ENCODE assay signal across 1 cellular context in genomic region chr3:97996988-97997387, GRCh38.
TF ChIP-seq lines count a peak whose summit lies in the region.

No MANE protein-coding gene starts in this region.

TF ChIP-seq in GM12878, 131 proteins besides CTCF, POLR2A, EP300 and RAD21 (continued from another document):
- no peak for TF ChIP-seq HSF1 (IDR thresholded peaks at IDR 0.05; ENCODE audit: low read depth, low read length)
- TF ChIP-seq TCF12 (IDR thresholded peaks at IDR 0.05; ENCODE audit: low read depth, low read length), result no peak
- TF ChIP-seq NRF1 (conservative IDR thresholded peaks at IDR 0.05; ENCODE audit: low read depth, low read length), result no peak
- TF ChIP-seq SIX5 (IDR thresholded peaks at IDR 0.05; ENCODE audit: low read depth, low read length, severe bottlenecking), result no peak
- TF ChIP-seq RUNX3 (IDR thresholded peaks at IDR 0.05; ENCODE audit: low read length), result no peak
- TF ChIP-seq SUZ12 (IDR thresholded peaks at IDR 0.05; ENCODE audit: unreplicated experiment), result no peak
- TF ChIP-seq MAX (IDR thresholded peaks at IDR 0.05; ENCODE audit: low read depth, low read length), result no peak
- TF ChIP-seq ZBED1 (IDR thresholded peaks at IDR 0.05; ENCODE audit: borderline replicate concordance), result no peak
- TF ChIP-seq KAT2A (conservative IDR thresholded peaks at IDR 0.05; ENCODE audit: control insufficient read depth, low read depth, low read length), result no peak
- TF ChIP-seq, protein P1, sequence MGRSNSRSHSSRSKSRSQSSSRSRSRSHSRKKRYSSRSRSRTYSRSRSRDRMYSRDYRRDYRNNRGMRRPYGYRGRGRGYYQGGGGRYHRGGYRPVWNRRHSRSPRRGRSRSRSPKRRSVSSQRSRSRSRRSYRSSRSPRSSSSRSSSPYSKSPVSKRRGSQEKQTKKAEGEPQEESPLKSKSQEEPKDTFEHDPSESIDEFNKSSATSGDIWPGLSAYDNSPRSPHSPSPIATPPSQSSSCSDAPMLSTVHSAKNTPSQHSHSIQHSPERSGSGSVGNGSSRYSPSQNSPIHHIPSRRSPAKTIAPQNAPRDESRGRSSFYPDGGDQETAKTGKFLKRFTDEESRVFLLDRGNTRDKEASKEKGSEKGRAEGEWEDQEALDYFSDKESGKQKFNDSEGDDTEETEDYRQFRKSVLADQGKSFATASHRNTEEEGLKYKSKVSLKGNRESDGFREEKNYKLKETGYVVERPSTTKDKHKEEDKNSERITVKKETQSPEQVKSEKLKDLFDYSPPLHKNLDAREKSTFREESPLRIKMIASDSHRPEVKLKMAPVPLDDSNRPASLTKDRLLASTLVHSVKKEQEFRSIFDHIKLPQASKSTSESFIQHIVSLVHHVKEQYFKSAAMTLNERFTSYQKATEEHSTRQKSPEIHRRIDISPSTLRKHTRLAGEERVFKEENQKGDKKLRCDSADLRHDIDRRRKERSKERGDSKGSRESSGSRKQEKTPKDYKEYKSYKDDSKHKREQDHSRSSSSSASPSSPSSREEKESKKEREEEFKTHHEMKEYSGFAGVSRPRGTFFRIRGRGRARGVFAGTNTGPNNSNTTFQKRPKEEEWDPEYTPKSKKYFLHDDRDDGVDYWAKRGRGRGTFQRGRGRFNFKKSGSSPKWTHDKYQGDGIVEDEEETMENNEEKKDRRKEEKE (IDR thresholded peaks at IDR 0.05), result no peak
- TF ChIP-seq FOXK2 (IDR thresholded peaks at IDR 0.05), result no peak
